ENCODE assay signal across 9 cellular contexts in genomic region chr6:24743265-24743943, GRCh38. TPM values are rescaled to one million over a fixed set of nuclear protein-coding genes. Genes with fewer than 3 reads are reported as not detected.
DNase-seq lines count a peak whose midpoint lies in the region; ATAC-seq and TF ChIP-seq lines count a peak whose summit lies in the region.
"Had no signal": no experiment of that assay in that cellular context is flagged by ENCODE, and none has a peak within 500 bp of the region (broad histone marks: within the 10 kb centered on the region; RNA-seq: fewer than 3 reads in every experiment).

No MANE protein-coding gene starts in this region.

- H3K4me3 ChIP-seq in fibroblast of mammary gland (ENCODE audit: control insufficient read depth, low read depth, low read length) = peak overlapping the region; percentile 21
- H3K4me3 ChIP-seq in gastrocnemius medialis = no peak overlapping the region

- no peaks in the 10 kb centered on the region for H3K4me1 ChIP-seq in gastrocnemius medialis

- H3K27me3 ChIP-seq in gastrocnemius medialis = no peaks in the 10 kb centered on the region

- peak; percentile 89 for ATAC-seq in GM19395 (IDR thresholded peaks at IDR 0.05; ENCODE audit: unreplicated experiment)
- ATAC-seq in HG03354 (IDR thresholded peaks at IDR 0.05; ENCODE audit: poor library complexity, severe bottlenecking, unreplicated experiment) = peak; percentile 88
- ATAC-seq in gastrocnemius medialis = peak; percentile 45 to 71

- no peak for TF ChIP-seq POLR2A in gastrocnemius medialis (IDR thresholded peaks at IDR 0.05)

- intact Hi-C loops in gastrocnemius medialis (cut with DNase I; ENCODE audit: low total_unique reads) = no loop called here

- TF ChIP-seq CTCF in fibroblast of mammary gland (conservative IDR thresholded peaks at IDR 0.05; ENCODE audit: control insufficient read depth, insufficient read depth, low read depth, low read length) = no peak
- TF ChIP-seq CTCF in gastrocnemius medialis (IDR thresholded peaks at IDR 0.05 in 4 of 5, conservative IDR thresholded peaks at IDR 0.05 in 1 of 5) = no peak

- H3K36me3 ChIP-seq in gastrocnemius medialis = no peaks in the 10 kb centered on the region

- in situ Hi-C loops in gastrocnemius medialis (cut with MboI; ENCODE audit: low sequenced_read_pairs in 4 of 4) = no loop called here

- H3K9me3 ChIP-seq in gastrocnemius medialis = no peaks in the 10 kb centered on the region

- DNase-seq in COLO829 (ENCODE audit: low spot score) = peak; percentile 97
- DNase-seq in SW 1271 (lab: John Stamatoyannopoulos, UW) = peak; percentile 53 to 92
- peak; percentile 99 for DNase-seq in fibroblast of mammary gland (ENCODE audit: low read depth)
- no peak for DNase-seq in gastrocnemius medialis
- DNase-seq in ureter (ENCODE audit: low spot score) = no peak
- DNase-seq in activated gamma-delta T cell (lab: John Stamatoyannopoulos, UW) = no peak
- DNase-seq: T-cell had no signal

- H3K27ac ChIP-seq in gastrocnemius medialis = peak overlapping the region in 1 of 4 donors; percentile 15

RNA-seq across cellular contexts. Expression of gene C6orf62, which starts 24.4 kb away (rescaled TPM):
- 10 to 100 TPM; 24.1 to 50.7 (median 36.0) TPM for total RNA-seq in gastrocnemius medialis
- total RNA-seq in ureter = 111 TPM

RNA-seq across cellular contexts. Expression of gene GMNN, which starts 31.3 kb away (rescaled TPM):
- 1 to 10 TPM; 2.6 to 4.4 (median 3.3) TPM for total RNA-seq in gastrocnemius medialis
- total RNA-seq in ureter = 67.5 TPM

RNA-seq across cellular contexts. Expression of gene ARMH2, which starts 55.3 kb away (rescaled TPM):
- total RNA-seq in gastrocnemius medialis (not detected), ureter (not detected)

Comparison
In these comparisons a context has a peak if more than half of its experiments do, and no peak if none do; other contexts are left out.
1. DNase-seq: peak in COLO829 (single experiment), SW 1271 (2 of 2) and fibroblast of mammary gland (single experiment); none in gastrocnemius medialis (0 of 2), ureter (single experiment) and activated gamma-delta T cell (single experiment).
2. RNA of gene GMNN, which starts 31.3 kb away (total RNA-seq): 67.5 TPM in ureter (single experiment); 2.6 to 4.4 TPM in gastrocnemius medialis; every median in the first group is over 10 times any median in the second.
3. Peak in every context shown above with its lines, with median percentiles within 50 percentile points of each other: ATAC-seq.